Comparison of ENCODE assay signal across 28 cellular contexts in genomic region chr10:12055722-12056121, GRCh38. TPM values are rescaled to one million over a fixed set of nuclear protein-coding genes. Genes with fewer than 3 reads are reported as not detected.
DNase-seq lines count a peak whose midpoint lies in the region; ATAC-seq, FAIRE-seq and TF ChIP-seq lines count a peak whose summit lies in the region.
"Had no signal": no experiment of that assay in that cellular context is flagged by ENCODE, and none has a peak within 500 bp of the region (broad histone marks: within the 10 kb centered on the region; RNA-seq: fewer than 3 reads in every experiment).

No MANE protein-coding gene starts in this region.

- intact Hi-C loops in K562 (cut with micrococcal nuclease): no loop called here

- H3K4me1 ChIP-seq in K562 (replicated peaks in 1 of 2; ENCODE audit: control insufficient read depth in 2 of 2, insufficient read depth in 2 of 2, low read length in 2 of 2): peaks cover 18 to 22% of the 10 kb centered on the region in 2 experiments
- no peaks in the 10 kb centered on the region for H3K4me1 ChIP-seq in mesendoderm (ENCODE audit: control insufficient read depth, low read depth, low read length)

- in situ Hi-C loops in K562 (cut with MboI): no loop called here

- H3K36me3 ChIP-seq in K562 (ENCODE audit: control insufficient read depth, insufficient read depth, low read length) (no peaks in the 10 kb centered on the region), mesendoderm (ENCODE audit: control insufficient read depth, insufficient read depth, low read length) (no peaks in the 10 kb centered on the region)
- H3K36me3 ChIP-seq: BLaER1 had no signal

- H3K9me1 ChIP-seq in K562 (ENCODE audit: control insufficient read depth, insufficient read depth, low read length): no peaks in the 10 kb centered on the region

- DNase-seq in CMK (ENCODE audit: low read depth): peak; percentile 56
- peak; percentile 73 for DNase-seq in OCI-M1 (lab: John Stamatoyannopoulos, UW)
- DNase-seq in K562 (ENCODE audit: extremely low read depth in 1 of 4, low spot score in 3 of 4): peak; percentile 22 to 52 (median 39)
- peak; percentile 22 for DNase-seq in mesendoderm
- DNase-seq in SIG-M5 (lab: John Stamatoyannopoulos, UW): no peak
- no peak for DNase-seq in activated effector memory CD4-positive, alpha-beta T cell treated with Interleukin-2 at 50 U/mL for 16 hours
- DNase-seq in NCI-H146 treated with DMSO at 0.1 percent for 48 hours (lab: John Stamatoyannopoulos, UW; ENCODE audit: unreplicated experiment): no peak
- DNase-seq: 8988T; ACHN; CD4-positive, CD25-positive, alpha-beta regulatory T cell; DMS53; GOT3; HCEC 1CT; Kasumi-1; NCI-H1092 treated with DMSO at 0.1 percent for 48 hours; NCI-H1436; NCI-H187 treated with DMSO at 0.1 percent for 48 hours; NCI-H2107; NCI-H446; NCI-H524 treated with DMSO at 0.1 percent for 48 hours; NCI-H774; NK-92 treated with Interleukin-12 subunit alpha and Interleukin-12 subunit beta, amount 100 ng/mL, for 24 hours; Right ventricle myocardium superior; RPMI8226 had no signal

- H4K5ac ChIP-seq in mesendoderm (ENCODE audit: low read length): no peak overlapping the region

- H4K20me1 ChIP-seq in K562 (replicated peaks; ENCODE audit: control insufficient read depth, insufficient read depth, low read length): no peaks in the 10 kb centered on the region
- H4K20me1 ChIP-seq: BLaER1 had no signal

- CTCF ChIA-PET in K562 (lab: Yijun Ruan, JAX; ENCODE audit: low intra/inter-chr PET ratio): no interaction called here

- H3K79me2 ChIP-seq in K562 (ENCODE audit: control insufficient read depth, insufficient read depth, low read length): no peaks in the 10 kb centered on the region
- H3K79me2 ChIP-seq in mesendoderm (ENCODE audit: control insufficient read depth, insufficient read depth, low read length): no peaks in the 10 kb centered on the region

- no peak overlapping the region for H3K4ac ChIP-seq in mesendoderm (ENCODE audit: low read depth, low read length)

- no peak overlapping the region for H2BK5ac ChIP-seq in mesendoderm (ENCODE audit: low read length)

- H4K8ac ChIP-seq in mesendoderm (ENCODE audit: low read depth, low read length): no peak overlapping the region

- no peak overlapping the region for H3K56ac ChIP-seq in mesendoderm (ENCODE audit: low read length)

- FAIRE-seq in K562 (lab: Jason Lieb, UNC): no peak
- FAIRE-seq: GM18507 had no signal

- H3K9ac ChIP-seq in K562 (ENCODE audit: insufficient read depth in 1 of 2, low read depth in 2 of 2, low read length in 2 of 2): no peak overlapping the region
- H3K9ac ChIP-seq in mesendoderm (ENCODE audit: low read length): no peak overlapping the region
- H3K9ac ChIP-seq: BLaER1 had no signal

- no peak for TF ChIP-seq CTCF in K562 (IDR thresholded peaks at IDR 0.05 in 2 of 3, conservative IDR thresholded peaks at IDR 0.05 in 1 of 3; ENCODE audit: insufficient read depth in 2 of 3, low read depth in 1 of 3, low read length in 3 of 3)

- H3K4me3 ChIP-seq in K562 (no peak overlapping the region), mesendoderm (ENCODE audit: low read length) (no peak overlapping the region)
- H3K4me3 ChIP-seq: BLaER1 had no signal

- H3K27ac ChIP-seq in K562 (ENCODE audit: extremely low read depth, low read depth, low read length) (peak overlapping the region; percentile 57), mesendoderm (ENCODE audit: low read depth, low read length) (no peak overlapping the region)
- H3K27ac ChIP-seq: BLaER1, HL-60 had no signal

- no peak overlapping the region for H2AK5ac ChIP-seq in mesendoderm (ENCODE audit: low read length)

- peak overlapping the region; percentile 35 for H2AFZ ChIP-seq in K562 (ENCODE audit: low read depth, low read length)

- H3K18ac ChIP-seq in mesendoderm (ENCODE audit: low read length): no peak overlapping the region

- H3K79me1 ChIP-seq in mesendoderm (ENCODE audit: low read length): no peaks in the 10 kb centered on the region

- 22% methylated on average over 5 of the region's 5 CpGs for WGBS in K562 (ENCODE audit: insufficient coverage, low coverage, missing lambda C conversion rate)
- no CpG with 5 or more reads among the region's 5 CpGs for WGBS in mesendoderm (ENCODE audit: extremely low coverage, insufficient coverage, low lambda C conversion rate)

- H2BK15ac ChIP-seq in mesendoderm (replicated peaks; ENCODE audit: low read depth): no peak overlapping the region

- no peak overlapping the region for H3K23ac ChIP-seq in mesendoderm (ENCODE audit: low read length)

- TF ChIP-seq POLR2A in K562 (conservative IDR thresholded peaks at IDR 0.05): no peak

- no peak for TF ChIP-seq RAD21 in K562 (CRISPR knock-in tag; conservative IDR thresholded peaks at IDR 0.05 in 1 of 2, IDR thresholded peaks at IDR 0.05 in 1 of 2)

- POLR2A ChIA-PET in K562 (lab: Yijun Ruan, JAX): interaction anchor here (0.6 to 1.4 kb wide), 4 partner anchors 10 to 288 kb away, joined by 3 to 8 read pairs (median 5); partner anchors contain the start of gene UPF2

- H3K4me2 ChIP-seq in K562 (ENCODE audit: insufficient read depth, low read length): peak overlapping the region; percentile 12; the same call in 1 of the 2 replicates
- no peak overlapping the region for H3K4me2 ChIP-seq in mesendoderm (ENCODE audit: low read length)
- H3K4me2 ChIP-seq: BLaER1 had no signal

- no TSS peak for BruUV-seq in K562 (replicated peaks; lab: Mats Ljungman, UMichigan)

- peak; percentile 56; the same call in 1 of the 2 replicates for TF ChIP-seq EP300 in K562 (IDR thresholded peaks at IDR 0.05; ENCODE audit: low read length)

- H3K9me3 ChIP-seq in K562 (replicated peaks; ENCODE audit: control insufficient read depth, insufficient read depth, low read depth, low read length): no peaks in the 10 kb centered on the region
- H3K9me3 ChIP-seq: BLaER1 had no signal

- H3K27me3 ChIP-seq in K562 (ENCODE audit: control insufficient read depth in 2 of 2, insufficient read depth in 2 of 2, low read length in 2 of 2) (no peaks in the 10 kb centered on the region), mesendoderm (ENCODE audit: insufficient read depth, low read length, poor library complexity) (no peaks in the 10 kb centered on the region)
- H3K27me3 ChIP-seq: BLaER1 had no signal

- H2BK120ac ChIP-seq in mesendoderm (ENCODE audit: low read depth, low read length): no peak overlapping the region

- peak; percentile 48 for ATAC-seq in K562
- no peak for ATAC-seq in activated CD4-positive, CD25-positive, alpha-beta regulatory T cell treated with anti-CD3 and anti-CD28 coated beads, Interleukin-2, amount 50 U/mL, for 24 hours

TF ChIP-seq in K562, 482 proteins besides CTCF, POLR2A, EP300 and RAD21 (continues in another document):
- TF ChIP-seq SMARCE1 (IDR thresholded peaks at IDR 0.05) (peak; percentile 87), ZNF263 (CRISPR knock-in tag; IDR thresholded peaks at IDR 0.05; ENCODE audit: borderline replicate concordance) (no peak), LEF1 (IDR thresholded peaks at IDR 0.05) (peak; percentile 72; the same call in 1 of the 2 replicates)

RNA-seq across cellular contexts. Expression of gene DHTKD1, which starts 13.0 kb away (rescaled TPM):
- total RNA-seq in K562 (2011; cell fraction: chromatin; rRNA removed; ENCODE audit: low replicate concordance): 53.9 and 59.3 TPM in 2 replicates
- total RNA-seq in K562 (2011; cell fraction: nucleolus; rRNA removed): 34.9 and 37.9 TPM in 2 replicates
- 19.8 and 21.9 TPM in 2 replicates for total RNA-seq in K562 (2011; cell fraction: nucleoplasm; rRNA removed)
- total RNA-seq in K562 (2014; rRNA removed): 4.8 and 7.1 TPM in 2 replicates
- total RNA-seq in K562 (2014; rRNA removed; fragmentation: Illumina TruSeq; extraction: Trizol): 6.8 and 8.4 TPM in 2 replicates
- total RNA-seq in K562 (2015; rRNA removed; fragmentation: Illumina TruSeq; extraction: Trizol): 5.3 and 6.1 TPM in 2 replicates
- total RNA-seq in K562 (2021): 9.3 and 11.3 TPM in 2 replicates
- polyA plus RNA-seq in K562 (2011; rRNA removed): 19.7 and 20.2 TPM in 2 replicates
- polyA plus RNA-seq in K562 (2011; cell fraction: cytosol; rRNA removed): 16.9 and 35.7 TPM in 2 replicates
- polyA plus RNA-seq in K562 (2011; cell fraction: nucleus; rRNA removed): 15.8 and 16.6 TPM in 2 replicates
- polyA plus RNA-seq in K562 (2012): 5.5 and 8.5 TPM in 2 replicates
- polyA plus RNA-seq in K562 (2014; fragmentation: Illumina TruSeq; extraction: Trizol): 10.0 TPM in 2 replicates
- 1 to 10 TPM; 3.1 to 3.3 TPM for polyA plus RNA-seq in K562 (2014; fragmentation: Nextera tagmentation; extraction: Ambion mirVana)
- 7.6 and 9.1 TPM in 2 replicates for polyA plus RNA-seq in K562 (2014; rRNA removed)
- 45.7 and 73.0 TPM in 2 replicates for polyA minus RNA-seq in K562 (2011; rRNA and poly(A)+ RNA removed)
- polyA minus RNA-seq in K562 (2011; cell fraction: cytosol; rRNA and poly(A)+ RNA removed): 30.4 and 38.1 TPM in 2 replicates
- 14.7 and 35.8 TPM in 2 replicates for polyA minus RNA-seq in K562 (2011; cell fraction: nucleus; rRNA and poly(A)+ RNA removed)
- 13.2 TPM for polyA plus RNA-seq in mesendoderm (2013, experiment 1 of 2)
- 12.9 TPM for polyA plus RNA-seq in mesendoderm (2013, experiment 2 of 2)

RNA-seq across cellular contexts. Expression of gene UPF2, which starts 13.1 kb away (rescaled TPM):
- 10.8 and 56.6 TPM in 2 replicates for total RNA-seq in K562 (2011; cell fraction: chromatin; rRNA removed; ENCODE audit: low replicate concordance)
- total RNA-seq in K562 (2011; cell fraction: nucleolus; rRNA removed): 6.5 and 9.1 TPM in 2 replicates
- 12.4 and 15.1 TPM in 2 replicates for total RNA-seq in K562 (2011; cell fraction: nucleoplasm; rRNA removed)
- total RNA-seq in K562 (2014; rRNA removed) (18.8 and 18.9 TPM in 2 replicates), K562 (2014; rRNA removed; fragmentation: Illumina TruSeq; extraction: Trizol) (35.3 and 41.9 TPM in 2 replicates), K562 (2015; rRNA removed; fragmentation: Illumina TruSeq; extraction: Trizol) (33.1 and 35.8 TPM in 2 replicates), K562 (2021) (20.9 and 21.2 TPM in 2 replicates)
- polyA plus RNA-seq in K562 (2011; rRNA removed) (18.9 and 27.2 TPM in 2 replicates), K562 (2014; fragmentation: Illumina TruSeq; extraction: Trizol) (29.1 and 37.7 TPM in 2 replicates), K562 (2014; fragmentation: Nextera tagmentation; extraction: Ambion mirVana) (10 to 100 TPM; 13.9 to 17.3 TPM), K562 (2014; rRNA removed) (22.4 and 23.7 TPM in 2 replicates)
- 4.6 and 8.1 TPM in 2 replicates for polyA plus RNA-seq in K562 (2011; cell fraction: cytosol; rRNA removed)
- polyA plus RNA-seq in K562 (2011; cell fraction: nucleus; rRNA removed): 8.0 and 9.4 TPM in 2 replicates
- polyA plus RNA-seq in K562 (2012): 13.3 and 21.1 TPM in 2 replicates
- 43.1 and 43.5 TPM in 2 replicates for polyA minus RNA-seq in K562 (2011; rRNA and poly(A)+ RNA removed)
- 10.0 and 15.4 TPM in 2 replicates for polyA minus RNA-seq in K562 (2011; cell fraction: cytosol; rRNA and poly(A)+ RNA removed)
- polyA minus RNA-seq in K562 (2011; cell fraction: nucleus; rRNA and poly(A)+ RNA removed): 9.0 and 18.8 TPM in 2 replicates
- 35.0 TPM for polyA plus RNA-seq in mesendoderm (2013, experiment 1 of 2)
- polyA plus RNA-seq in mesendoderm (2013, experiment 2 of 2): 35.6 TPM

Comparison
In these comparisons a context has a peak if more than half of its experiments do, and no peak if none do; other contexts are left out.
1. DNase-seq: peak in CMK (single experiment), OCI-M1 (single experiment), K562 (4 of 4) and mesendoderm (single experiment); none in SIG-M5 (single experiment), activated effector memory CD4-positive, alpha-beta T cell treated with Interleukin-2 at 50 U/mL for 16 hours (single experiment) and NCI-H146 treated with DMSO at 0.1 percent for 48 hours (single experiment).